ENCODE assay signal across 1 cellular context in the genomic region with DNA sequence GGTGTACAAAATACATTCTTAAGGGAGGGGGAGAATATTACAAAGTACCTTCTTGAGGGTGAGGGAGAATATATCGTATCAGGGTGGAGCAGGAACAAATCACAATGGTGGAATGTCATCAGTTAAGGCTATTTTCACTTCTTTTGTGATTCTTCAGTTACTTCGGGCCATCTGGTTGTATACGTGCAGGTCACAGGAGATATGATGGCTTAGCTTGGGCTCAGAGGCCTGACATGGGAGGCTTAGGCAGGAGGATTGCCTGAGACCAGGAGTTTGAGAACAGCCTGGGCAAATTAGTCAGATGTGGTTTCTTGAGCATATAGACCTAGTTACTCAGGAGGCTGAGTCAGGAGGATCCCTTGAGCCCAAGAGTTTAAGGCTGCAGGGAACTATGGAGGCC.
A peak's percentile ranks its signal among the peaks of the same experiment; 100 is the strongest.
TF ChIP-seq lines count a peak whose summit lies in the region.

No MANE protein-coding gene starts in this region.

TF ChIP-seq in K562, 482 proteins besides CTCF, POLR2A, EP300 and RAD21:
- TF ChIP-seq TAL1 (IDR thresholded peaks at IDR 0.05): peak; percentile 38; the same call in 1 of the 2 replicates
- peak; percentile 57 for TF ChIP-seq CBFA2T3 (IDR thresholded peaks at IDR 0.05)
- no peak for TF ChIP-seq ZNF3 (CRISPR knock-in tag; IDR thresholded peaks at IDR 0.05)
- peak; percentile 34; the same call in 1 of the 2 replicates for TF ChIP-seq CBFA2T2 (conservative IDR thresholded peaks at IDR 0.05)
